In the genomic region with DNA sequence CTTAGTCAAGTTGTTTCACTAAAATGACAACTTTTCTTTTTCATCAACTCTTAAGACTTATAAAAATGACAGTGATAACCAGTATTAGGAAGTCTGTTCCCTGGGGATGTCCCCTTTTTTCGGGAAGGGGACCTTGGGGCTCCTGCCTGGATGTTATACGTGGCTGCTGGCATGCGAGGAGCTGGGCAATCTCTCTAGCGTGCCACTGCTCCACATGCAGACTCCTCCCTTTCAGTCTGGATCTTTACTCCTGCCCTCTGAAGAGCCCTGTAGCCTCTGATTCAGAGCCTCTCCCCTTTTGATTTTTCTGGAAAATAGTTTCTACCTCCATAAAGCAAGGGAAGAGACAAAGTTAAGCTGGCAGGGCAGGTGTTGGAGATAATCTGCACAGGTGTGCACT, we compare ENCODE assay signal across 31 cellular contexts.
"Had no signal": no experiment of that assay in that cellular context is flagged by ENCODE, and none has a peak within 500 bp of the region (broad histone marks: within the 10 kb centered on the region; RNA-seq: fewer than 3 reads in every experiment).

No MANE protein-coding gene starts in this region.

- H3K4me1 Mint-ChIP-seq: activated CD4-positive, alpha-beta T cell treated with anti-CD3 and anti-CD28 coated beads, Interleukin-2, amount 10 ng/mL, durations not matched to agents 24 days and 14 days; activated naive CD8-positive, alpha-beta T cell treated with anti-CD3 and anti-CD28 coated beads, Interleukin-2, amount 50 U/mL, for 24 hours; stimulated activated memory B cell treated with anti-CD40 and anti-IgM and Interleukin-4, amounts not matched to agents 10 μg/mL and 1 μg/mL and 100 μg/mL, for 72 hours; stimulated activated naive CD8-positive, alpha-beta T cell treated with anti-CD3 and anti-CD28 coated beads, Interleukin-15, amount 100 ng/mL, for 72 hours had no signal

- H3K9me3 ChIP-seq: esophagus muscularis mucosa, left ventricle myocardium inferior, ovary, transverse colon had no signal

- H3K9me3 Mint-ChIP-seq: activated CD4-positive, alpha-beta memory T cell treated with anti-CD3 and anti-CD28 coated beads for 36 hours; activated CD4-positive, alpha-beta T cell treated with anti-CD3 and anti-CD28 coated beads, Interleukin-2, amount 10 ng/mL, durations not matched to agents 24 days and 14 days; activated naive CD8-positive, alpha-beta T cell treated with anti-CD3 and anti-CD28 coated beads, Interleukin-2, amount 50 U/mL, for 24 hours; activated T-helper 1 cell treated with anti-CD3 and anti-CD28 coated beads, Interleukin-12 subunit alpha, Interleukin-12 subunit beta, Interleukin-2, Interleukin-4 antibody, amounts not matched to agents 30 ng/mL and 10 ng/mL and 1 ng/mL, durations not matched to agents 14 hours and 24 hours and 36 hours; nephron; stimulated activated memory B cell treated with anti-CD40 and anti-IgM and Interleukin-4, amounts not matched to agents 10 μg/mL and 1 μg/mL and 100 μg/mL, for 72 hours; stimulated activated naive CD8-positive, alpha-beta T cell treated with anti-CD3 and anti-CD28 coated beads, Interleukin-15, amount 100 ng/mL, for 72 hours; T-helper 1 cell treated with Interleukin-12 subunit alpha and Interleukin-12 subunit beta and Interleukin-4 antibody, amounts not matched to agents 30 μg/mL and 1 μg/mL, for 36 hours had no signal

- H3K27ac Mint-ChIP-seq: activated CD4-positive, alpha-beta memory T cell treated with anti-CD3 and anti-CD28 coated beads for 36 hours; activated CD4-positive, alpha-beta T cell treated with anti-CD3 and anti-CD28 coated beads, Interleukin-2, amount 10 ng/mL, durations not matched to agents 24 days and 14 days; activated naive CD8-positive, alpha-beta T cell treated with anti-CD3 and anti-CD28 coated beads, Interleukin-2, amount 50 U/mL, for 24 hours; activated T-helper 1 cell treated with anti-CD3 and anti-CD28 coated beads, Interleukin-12 subunit alpha, Interleukin-12 subunit beta, Interleukin-2, Interleukin-4 antibody, amounts not matched to agents 30 ng/mL and 10 ng/mL and 1 ng/mL, durations not matched to agents 14 hours and 24 hours and 36 hours; nephron; progenitor cell of endocrine pancreas; stimulated activated memory B cell treated with anti-CD40 and anti-IgM and Interleukin-4, amounts not matched to agents 10 μg/mL and 1 μg/mL and 100 μg/mL, for 72 hours; stimulated activated naive CD8-positive, alpha-beta T cell treated with anti-CD3 and anti-CD28 coated beads, Interleukin-15, amount 100 ng/mL, for 72 hours; T-helper 1 cell treated with Interleukin-12 subunit alpha and Interleukin-12 subunit beta and Interleukin-4 antibody, amounts not matched to agents 30 μg/mL and 1 μg/mL, for 36 hours had no signal

- H3K27me3 ChIP-seq: foreskin keratinocyte, ovary, transverse colon had no signal

- H3K4me1 ChIP-seq: esophagus muscularis mucosa, foreskin keratinocyte, left ventricle myocardium inferior, transverse colon had no signal

- H3K27me3 Mint-ChIP-seq: progenitor cell of endocrine pancreas had no signal

- H3K27ac ChIP-seq: esophagus muscularis mucosa, foreskin keratinocyte, left ventricle myocardium inferior, ovary, skin epidermis, transverse colon, WERI-Rb-1 had no signal

- ATAC-seq: activated naive CD8-positive, alpha-beta T cell treated with anti-CD3 and anti-CD28 coated beads, Interleukin-2, amount 50 U/mL, for 24 hours; foreskin keratinocyte; sciatic nerve; stimulated activated memory B cell treated with anti-CD40 and anti-IgM and Interleukin-4, amounts not matched to agents 10 μg/mL and 1 μg/mL and 100 μg/mL, for 72 hours; stimulated activated naive CD8-positive, alpha-beta T cell treated with anti-CD3 and anti-CD28 coated beads, Interleukin-15, amount 100 ng/mL, for 72 hours had no signal

- DNase-seq: activated CD4-positive, alpha-beta memory T cell treated with anti-CD3 and anti-CD28 coated beads for 36 hours; activated CD4-positive, alpha-beta T cell treated with anti-CD3 and anti-CD28 coated beads, Interleukin-2, amount 10 ng/mL, durations not matched to agents 24 days and 14 days; activated CD4-positive, CD25-positive, alpha-beta regulatory T cell treated with anti-CD3 and anti-CD28 coated beads, Interleukin-2, amount 50 U/mL, for 72 hours; activated CD8-positive, alpha-beta memory T cell treated with anti-CD3 and anti-CD28 coated beads, Interleukin-2, amount 50 U/mL, for 4 hours; activated effector memory CD4-positive, alpha-beta T cell treated with anti-CD3 and anti-CD28 coated beads, Interleukin-2, amount 50 U/mL, for 16 hours; activated naive CD4-positive, alpha-beta T cell treated with anti-CD3 and anti-CD28 coated beads, Interleukin-2, amount 50 U/mL, for 16 hours; activated naive CD8-positive, alpha-beta T cell treated with anti-CD3 and anti-CD28 coated beads, Interleukin-2, amount 50 U/mL, for 24 hours; activated T-cell treated with anti-CD3 and anti-CD28 coated beads, Interleukin-2, amount 50 U/mL, for 1 hour; cerebellar nuclear complex; cortex of kidney; foreskin keratinocyte; left ventricle myocardium inferior; mesendoderm; ovary; retina; stimulated activated CD4-positive, alpha-beta T cell treated with anti-CD3 and anti-CD28 coated beads, Interleukin-12 subunit alpha, Interleukin-12 subunit beta, amount 100 ng/mL, for 4 hours; stimulated activated CD4-positive, alpha-beta T cell treated with anti-CD3 and anti-CD28 coated beads, Interleukin-4, amount 100 ng/mL, for 24 hours; stimulated activated naive CD8-positive, alpha-beta T cell treated with anti-CD3 and anti-CD28 coated beads, Interleukin-15, amount 100 ng/mL, for 72 hours; SW 1271; T-helper 9 cell; transverse colon; WERI-Rb-1 had no signal

- H3K36me3 ChIP-seq: esophagus muscularis mucosa, left ventricle myocardium inferior, ovary, transverse colon, WERI-Rb-1 had no signal

- H3K36me3 Mint-ChIP-seq: activated CD4-positive, alpha-beta memory T cell treated with anti-CD3 and anti-CD28 coated beads for 36 hours; stimulated activated memory B cell treated with anti-CD40 and anti-IgM and Interleukin-4, amounts not matched to agents 10 μg/mL and 1 μg/mL and 100 μg/mL, for 72 hours had no signal

- H3K4me3 ChIP-seq: esophagus muscularis mucosa, left ventricle myocardium inferior, lung, ovary, skin epidermis, transverse colon had no signal

- H3K4me3 Mint-ChIP-seq: activated CD4-positive, alpha-beta memory T cell treated with anti-CD3 and anti-CD28 coated beads for 36 hours; activated CD4-positive, alpha-beta T cell treated with anti-CD3 and anti-CD28 coated beads, Interleukin-2, amount 10 ng/mL, durations not matched to agents 24 days and 14 days; activated naive CD8-positive, alpha-beta T cell treated with anti-CD3 and anti-CD28 coated beads, Interleukin-2, amount 50 U/mL, for 24 hours; activated T-helper 1 cell treated with anti-CD3 and anti-CD28 coated beads, Interleukin-12 subunit alpha, Interleukin-12 subunit beta, Interleukin-2, Interleukin-4 antibody, amounts not matched to agents 30 ng/mL and 10 ng/mL and 1 ng/mL, durations not matched to agents 14 hours and 24 hours and 36 hours; nephron; stimulated activated memory B cell treated with anti-CD40 and anti-IgM and Interleukin-4, amounts not matched to agents 10 μg/mL and 1 μg/mL and 100 μg/mL, for 72 hours; stimulated activated naive CD8-positive, alpha-beta T cell treated with anti-CD3 and anti-CD28 coated beads, Interleukin-15, amount 100 ng/mL, for 72 hours; T-helper 1 cell treated with Interleukin-12 subunit alpha and Interleukin-12 subunit beta and Interleukin-4 antibody, amounts not matched to agents 30 μg/mL and 1 μg/mL, for 36 hours had no signal
